1 cellular context compared by ENCODE assay signal in genomic region chr5:131005963-131006684, GRCh38.
TF ChIP-seq lines count a peak whose summit lies in the region.

No MANE protein-coding gene starts in this region.

TF ChIP-seq in H1, 55 proteins besides CTCF, POLR2A, EP300 and RAD21 (continued from another document):
- TF ChIP-seq USF2 (IDR thresholded peaks at IDR 0.05; ENCODE audit: low read length) (no peak), TCF12 (IDR thresholded peaks at IDR 0.05; ENCODE audit: low read depth, low read length) (no peak), ZNF274 (IDR thresholded peaks at IDR 0.05; ENCODE audit: borderline replicate concordance, extremely low read depth, low read length) (no peak), SP2 (IDR thresholded peaks at IDR 0.05; ENCODE audit: low read length) (no peak), BACH1 (IDR thresholded peaks at IDR 0.05; ENCODE audit: low read length) (no peak), CREB1 (IDR thresholded peaks at IDR 0.05) (no peak), EZH2 (IDR thresholded peaks at IDR 0.05; ENCODE audit: low read depth, low read length, severe bottlenecking) (no peak), EGR1 (IDR thresholded peaks at IDR 0.05; ENCODE audit: borderline replicate concordance, low read depth, low read length) (no peak), KDM5A (IDR thresholded peaks at IDR 0.05; ENCODE audit: low read length) (no peak), TAF1 (IDR thresholded peaks at IDR 0.05; ENCODE audit: low read depth, low read length) (no peak)
